In genomic region chr4:73420615-73421014, GRCh38 we compare ENCODE assay signal across 38 cellular contexts. TPM values are rescaled to one million over a fixed set of nuclear protein-coding genes. Genes with fewer than 3 reads are reported as not detected.
"Had no signal": no experiment of that assay in that cellular context is flagged by ENCODE, and none has a peak within 500 bp of the region (broad histone marks: within the 10 kb centered on the region; RNA-seq: fewer than 3 reads in every experiment).

No MANE protein-coding gene starts in this region.

- FAIRE-seq: astrocyte, TTC549 had no signal

- H3K9me3 ChIP-seq: adrenal gland, body of pancreas, breast epithelium had no signal

- ATAC-seq: activated CD4-positive, alpha-beta T cell treated with anti-CD3 and anti-CD28 coated beads for 36 hours; activated CD8-positive, alpha-beta memory T cell treated with anti-CD3 and anti-CD28 coated beads, Interleukin-2, amount 10 ng/mL, durations not matched to agents 7 days and 5 days; activated CD8-positive, alpha-beta T cell treated with anti-CD3 and anti-CD28 coated beads, Interleukin-2, amount 10 ng/mL, durations not matched to agents 7 days and 5 days; activated naive CD4-positive, alpha-beta T cell treated with anti-CD3 and anti-CD28 coated beads, Interleukin-2, amount 50 U/mL, for 72 hours; body of pancreas; T-cell; T-helper 17 cell had no signal

- H3K4me1 ChIP-seq: adrenal gland, breast epithelium had no signal

- H3K27ac ChIP-seq: adrenal gland, body of pancreas, brain microvascular endothelial cell, breast epithelium, VCaP had no signal

- H3K4me3 ChIP-seq: adrenal gland, body of pancreas, breast epithelium had no signal

- H3K27me3 ChIP-seq: adrenal gland, body of pancreas, brain microvascular endothelial cell, breast epithelium had no signal

- H3K36me3 ChIP-seq: adrenal gland, brain microvascular endothelial cell, breast epithelium had no signal

- DNase-seq: activated B cell treated with CpG ODN at 0.5 μM for 24 hours; activated CD4-positive, alpha-beta memory T cell treated with anti-CD3 and anti-CD28 coated beads, Interleukin-2, amount 10 ng/mL, durations not matched to agents 7 days and 5 days; activated CD4-positive, alpha-beta T cell treated with anti-CD3 and anti-CD28 coated beads for 1 hour; activated CD4-positive, alpha-beta T cell treated with anti-CD3 and anti-CD28 coated beads for 36 hours; activated CD4-positive, alpha-beta T cell treated with anti-CD3 and anti-CD28 coated beads for 48 hours; activated CD4-positive, alpha-beta T cell treated with anti-CD3 and anti-CD28 coated beads, Interleukin-2, amount 10 ng/mL, durations not matched to agents 7 days and 5 days; activated CD4-positive, alpha-beta T cell treated with anti-CD3 and anti-CD28 coated beads, Interleukin-2, amount 50 U/mL, for 48 hours; activated CD8-positive, alpha-beta memory T cell treated with anti-CD3 and anti-CD28 coated beads for 24 hours; activated CD8-positive, alpha-beta memory T cell treated with anti-CD3 and anti-CD28 coated beads, Interleukin-2, amount 10 ng/mL, durations not matched to agents 7 days and 5 days; activated CD8-positive, alpha-beta memory T cell treated with anti-CD3 and anti-CD28 coated beads, Interleukin-2, amount 50 U/mL, for 48 hours; activated CD8-positive, alpha-beta T cell treated with anti-CD3 and anti-CD28 coated beads, Interleukin-2, amount 10 ng/mL, durations not matched to agents 7 days and 5 days; activated effector memory CD4-positive, alpha-beta T cell treated with anti-CD3 and anti-CD28 coated beads, Interleukin-2, amount 50 U/mL, for 16 hours; activated gamma-delta T cell treated with Interleukin-2 at 50 U/mL for 16 hours; activated naive CD4-positive, alpha-beta T cell; activated naive CD4-positive, alpha-beta T cell treated with anti-CD3 and anti-CD28 coated beads for 36 hours; activated naive CD4-positive, alpha-beta T cell treated with anti-CD3 and anti-CD28 coated beads, Interleukin-2, amount 50 U/mL, for 16 hours; activated naive CD8-positive, alpha-beta T cell treated with anti-CD3 and anti-CD28 coated beads for 36 hours; activated T-cell treated with anti-CD3 and anti-CD28 coated beads, Interleukin-2, amount 50 U/mL, for 24 hours; activated T-cell treated with anti-CD3 and anti-CD28 coated beads, Interleukin-2, amount 50 U/mL, for 48 hours; adrenal gland; amniotic stem cell; aorta; body of pancreas; brain microvascular endothelial cell; caudate nucleus; cerebellar nuclear complex; SW 1271; T-cell; T-helper 17 cell; T1000 had no signal

RNA-seq across cellular contexts. Expression of gene AFP, which starts 15.4 kb away (rescaled TPM):
- total RNA-seq: activated B cell treated with CpG ODN at 0.5 μM for 24 hours; activated CD4-positive, alpha-beta memory T cell treated with anti-CD3 and anti-CD28 coated beads, Interleukin-2, amount 10 ng/mL, durations not matched to agents 7 days and 5 days; activated CD4-positive, alpha-beta T cell treated with anti-CD3 and anti-CD28 coated beads for 36 hours; activated CD4-positive, alpha-beta T cell treated with anti-CD3 and anti-CD28 coated beads, Interleukin-2, amount 10 ng/mL, durations not matched to agents 7 days and 5 days; activated CD8-positive, alpha-beta memory T cell treated with anti-CD3 and anti-CD28 coated beads, Interleukin-2, amount 10 ng/mL, durations not matched to agents 7 days and 5 days; activated CD8-positive, alpha-beta T cell treated with anti-CD3 and anti-CD28 coated beads, Interleukin-2, amount 10 ng/mL, durations not matched to agents 7 days and 5 days; activated naive CD4-positive, alpha-beta T cell treated with anti-CD3 and anti-CD28 coated beads for 36 hours; activated naive CD4-positive, alpha-beta T cell treated with anti-CD3 and anti-CD28 coated beads, Interleukin-2, amount 50 U/mL, for 72 hours; activated naive CD8-positive, alpha-beta T cell treated with anti-CD3 and anti-CD28 coated beads for 36 hours; body of pancreas; chondrocyte; T-helper 1 cell treated with Interleukin-12 subunit alpha and Interleukin-12 subunit beta and Interleukin-4 antibody, amounts not matched to agents 30 ng/mL and 1 ng/mL, for 36 hours; T-helper 17 cell; T-helper 2 cell treated with Interferon-gamma antibody and Interleukin-4, amounts not matched to agents 100 ng/mL and 5 ng/mL, for 36 hours had no signal
- polyA plus RNA-seq: aorta had no signal

RNA-seq across cellular contexts. Expression of gene ALB, which starts 16.5 kb away (rescaled TPM):
- total RNA-seq: activated B cell treated with CpG ODN at 0.5 μM for 24 hours; activated CD4-positive, alpha-beta memory T cell treated with anti-CD3 and anti-CD28 coated beads, Interleukin-2, amount 10 ng/mL, durations not matched to agents 7 days and 5 days; activated CD4-positive, alpha-beta T cell treated with anti-CD3 and anti-CD28 coated beads for 36 hours; activated CD4-positive, alpha-beta T cell treated with anti-CD3 and anti-CD28 coated beads, Interleukin-2, amount 10 ng/mL, durations not matched to agents 7 days and 5 days; activated CD8-positive, alpha-beta memory T cell treated with anti-CD3 and anti-CD28 coated beads, Interleukin-2, amount 10 ng/mL, durations not matched to agents 7 days and 5 days; activated CD8-positive, alpha-beta T cell treated with anti-CD3 and anti-CD28 coated beads, Interleukin-2, amount 10 ng/mL, durations not matched to agents 7 days and 5 days; activated naive CD4-positive, alpha-beta T cell treated with anti-CD3 and anti-CD28 coated beads for 36 hours; activated naive CD4-positive, alpha-beta T cell treated with anti-CD3 and anti-CD28 coated beads, Interleukin-2, amount 50 U/mL, for 72 hours; activated naive CD8-positive, alpha-beta T cell treated with anti-CD3 and anti-CD28 coated beads for 36 hours; astrocyte; chondrocyte; T-helper 1 cell treated with Interleukin-12 subunit alpha and Interleukin-12 subunit beta and Interleukin-4 antibody, amounts not matched to agents 30 ng/mL and 1 ng/mL, for 36 hours; T-helper 17 cell; T-helper 2 cell treated with Interferon-gamma antibody and Interleukin-4, amounts not matched to agents 100 ng/mL and 5 ng/mL, for 36 hours had no signal
